In the genomic region with DNA sequence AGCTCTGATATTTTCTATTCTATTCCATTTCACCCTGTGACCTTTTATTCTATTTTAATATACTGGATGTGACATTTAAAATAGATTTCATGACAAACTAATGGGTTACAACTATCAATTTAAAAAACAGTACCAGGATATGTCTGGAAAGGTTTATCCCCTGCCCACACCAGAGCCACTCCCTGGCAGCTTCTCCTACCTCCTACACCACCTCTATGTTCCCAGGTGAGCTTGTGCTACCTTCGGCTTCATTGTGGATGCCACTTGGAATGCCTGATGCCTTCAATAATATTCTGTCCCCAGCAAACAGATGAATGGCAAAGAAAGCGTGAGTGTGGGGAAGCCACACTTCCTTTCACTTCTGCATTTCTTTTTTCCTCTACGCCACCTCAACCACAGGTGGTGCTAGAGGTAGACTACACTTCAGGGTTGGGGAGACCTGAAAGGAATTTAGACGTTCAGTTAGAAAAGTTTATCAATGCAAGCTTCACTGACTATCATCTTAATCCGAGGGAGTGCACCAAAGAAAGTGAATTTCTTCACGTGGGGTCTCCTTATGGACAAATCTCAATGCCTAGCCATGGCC, we compare ENCODE assay signal across 12 cellular contexts.
DNase-seq lines count a peak whose midpoint lies in the region; ATAC-seq, FAIRE-seq and TF ChIP-seq lines count a peak whose summit lies in the region.
"Had no signal": no experiment of that assay in that cellular context is flagged by ENCODE, and none has a peak within 500 bp of the region (broad histone marks: within the 10 kb centered on the region; RNA-seq: fewer than 3 reads in every experiment).

No MANE protein-coding gene starts in this region.

- H3K27me3 Mint-ChIP-seq in CD4-positive, alpha-beta memory T cell, result peaks cover 15 to 16% of the 10 kb centered on the region in 2 donors

- H3K79me2 ChIP-seq in HepG2 (ENCODE audit: insufficient read depth, low read length), result no peaks in the 10 kb centered on the region

- H3K9me3 Mint-ChIP-seq in CD4-positive, alpha-beta memory T cell, result no peaks in the 10 kb centered on the region

- no peak overlapping the region for H3K4me3 ChIP-seq in HepG2 (replicated peaks in 1 of 3; ENCODE audit: insufficient read depth in 1 of 3, low read depth in 2 of 3, low read length in 3 of 3)
- no peak overlapping the region for H3K4me3 ChIP-seq in CD4-positive, alpha-beta memory T cell (ENCODE audit: low read length in 2 of 2)
- H3K4me3 ChIP-seq: cardiac muscle cell had no signal

- no peak overlapping the region for H3K4me2 ChIP-seq in HepG2 (ENCODE audit: low read depth, low read length)

- no peak overlapping the region for H3K4me3 Mint-ChIP-seq in CD4-positive, alpha-beta memory T cell

- DNase-seq in GM10248 (ENCODE audit: extremely low spot score) (peak; percentile 58), GM19240 (ENCODE audit: insufficient read length, low spot score) (peak; percentile 36), HepG2 (ENCODE audit: low spot score) (no peak), NCI-H345 treated with DMSO at 0.1 percent for 48 hours (lab: John Stamatoyannopoulos, UW; ENCODE audit: unreplicated experiment) (no peak), globus pallidus (ENCODE audit: low spot score) (no peak)
- DNase-seq in CD4-positive, alpha-beta memory T cell, result no peak
- DNase-seq: Kasumi-1, mesenchymal stem cell had no signal

- TF ChIP-seq EP300 in HepG2 (IDR thresholded peaks at IDR 0.05; ENCODE audit: low read depth in 2 of 2, low read length in 2 of 2) (no peak), HepG2 (CRISPR knock-in tag; IDR thresholded peaks at IDR 0.05; ENCODE audit: borderline replicate concordance) (no peak)

- POLR2A ChIA-PET in GM10248 (lab: Yijun Ruan, JAX), result no interaction called here
- POLR2A ChIA-PET in HepG2 (lab: Yijun Ruan, JAX), result no interaction called here
- POLR2A ChIA-PET in CD4-positive, alpha-beta memory T cell (lab: Charles Lee; ENCODE audit: partially characterized antibody), result no interaction called here

- no peak for FAIRE-seq in HepG2 (lab: Jason Lieb, UNC)

- H3K9ac ChIP-seq in HepG2 (ENCODE audit: insufficient read depth, low read depth, low read length), result no peak overlapping the region

- no peaks in the 10 kb centered on the region for H3K36me3 Mint-ChIP-seq in CD4-positive, alpha-beta memory T cell

- CTCF ChIA-PET in GM10248 (lab: Yijun Ruan, JAX) (interaction anchor here (1.1 to 3.3 kb wide), 14 partner anchors 9 to 1011 kb away, joined by 3 to 28 read pairs (median 4); no protein-coding TSS in a partner anchor), HepG2 (lab: Yijun Ruan, JAX; ENCODE audit: low intra/inter-chr PET ratio, low total read pairs) (no interaction called here)
- CTCF ChIA-PET in CD4-positive, alpha-beta memory T cell (lab: Charles Lee; ENCODE audit: partially characterized antibody), result interaction anchor here (1.1 kb wide), 1 partner anchor 33 kb away, joined by 3 read pairs; no protein-coding TSS in a partner anchor

- TF ChIP-seq CTCF in GM10248 (IDR thresholded peaks at IDR 0.05; ENCODE audit: control extremely low read depth, extremely low read depth, low read depth, missing control alignments) (peak; percentile 31), HepG2 (CRISPR knock-in tag; IDR thresholded peaks at IDR 0.05) (no peak)

- BruUV-seq in HepG2 (replicated peaks; lab: Mats Ljungman, UMichigan), result no TSS peak

- TF ChIP-seq RAD21 in HepG2 (CRISPR knock-in tag; IDR thresholded peaks at IDR 0.05), result no peak

- intact Hi-C loops in HepG2 (cut with micrococcal nuclease; ENCODE audit: unreplicated experiment), result no loop called here
- intact Hi-C loops in CD4-positive, alpha-beta memory T cell (cut with micrococcal nuclease), result no loop called here

- no peak for TF ChIP-seq POLR2A in HepG2 (IDR thresholded peaks at IDR 0.05; ENCODE audit: insufficient read depth in 1 of 2, low read depth in 2 of 2, low read length in 2 of 2)

- no peaks in the 10 kb centered on the region for H3K4me1 ChIP-seq in HepG2 (ENCODE audit: insufficient read depth, low read length)
- no peaks in the 10 kb centered on the region for H3K4me1 ChIP-seq in CD4-positive, alpha-beta memory T cell (ENCODE audit: insufficient read depth, low read length)

- peaks cover 0 to 1% (median under 1%) of the 10 kb centered on the region in 4 donors for H3K4me1 Mint-ChIP-seq in CD4-positive, alpha-beta memory T cell

- no peaks in the 10 kb centered on the region for H3K27me3 ChIP-seq in HepG2 (ENCODE audit: control insufficient read depth in 1 of 2, insufficient read depth in 2 of 2, low read length in 2 of 2)
- no peaks in the 10 kb centered on the region for H3K27me3 ChIP-seq in CD4-positive, alpha-beta memory T cell (ENCODE audit: insufficient read depth, low read length)
- H3K27me3 ChIP-seq: cardiac muscle cell had no signal

- H3K36me3 ChIP-seq in HepG2 (replicated peaks in 1 of 2; ENCODE audit: control insufficient read depth in 1 of 2, insufficient read depth in 2 of 2, low read length in 2 of 2), result no peaks in the 10 kb centered on the region
- no peaks in the 10 kb centered on the region for H3K36me3 ChIP-seq in CD4-positive, alpha-beta memory T cell (ENCODE audit: insufficient read depth, low read length)
- H3K36me3 ChIP-seq: cardiac muscle cell had no signal

- ATAC-seq in HG02763 (IDR thresholded peaks at IDR 0.05; ENCODE audit: unreplicated experiment) (peak; percentile 100), HG03565 (IDR thresholded peaks at IDR 0.05; ENCODE audit: unreplicated experiment) (peak; percentile 100), HepG2 (no peak)
- ATAC-seq: sciatic nerve had no signal

- H3K27ac ChIP-seq in HepG2 (ENCODE audit: extremely low read length, insufficient read depth, low read length), result no peak overlapping the region
- H3K27ac ChIP-seq in CD4-positive, alpha-beta memory T cell (ENCODE audit: low read depth, low read length), result no peak overlapping the region
- H3K27ac ChIP-seq: cardiac muscle cell had no signal

- in situ Hi-C loops in HepG2 (cut with HindIII; ENCODE audit: extremely low pct_ligation_motif_present, low pct_unique_long_range_greater_than_20kb), result no loop called here

- no peaks in the 10 kb centered on the region for H4K20me1 ChIP-seq in HepG2 (ENCODE audit: insufficient read depth, low read length)

- no peak overlapping the region for H2AFZ ChIP-seq in HepG2 (ENCODE audit: low read length)

- WGBS in HepG2 (ENCODE audit: low lambda C conversion rate), result 16% methylated on average over 6 of the region's 6 CpGs

- no peak overlapping the region for H3K27ac Mint-ChIP-seq in CD4-positive, alpha-beta memory T cell

- H3K9me3 ChIP-seq in HepG2 (ENCODE audit: low read length), result no peaks in the 10 kb centered on the region
- H3K9me3 ChIP-seq in CD4-positive, alpha-beta memory T cell (ENCODE audit: control insufficient read depth in 1 of 2, low read length in 2 of 2), result no peaks in the 10 kb centered on the region

TF ChIP-seq in HepG2, 621 proteins besides CTCF, POLR2A, EP300 and RAD21:
- TF ChIP-seq IRX3 (CRISPR knock-in tag; IDR thresholded peaks at IDR 0.05; ENCODE audit: borderline replicate concordance, low read depth), result no peak
- no peak for TF ChIP-seq KLF12 (CRISPR knock-in tag; IDR thresholded peaks at IDR 0.05; ENCODE audit: borderline replicate concordance)
- TF ChIP-seq AKAP8 (CRISPR knock-in tag; IDR thresholded peaks at IDR 0.05), result no peak
- no peak for TF ChIP-seq JUND (CRISPR knock-in tag; IDR thresholded peaks at IDR 0.05)
- TF ChIP-seq ARNT2 (CRISPR knock-in tag; IDR thresholded peaks at IDR 0.05; ENCODE audit: low read depth), result no peak
- no peak for TF ChIP-seq SALL1 (CRISPR knock-in tag; IDR thresholded peaks at IDR 0.05)
- no peak for TF ChIP-seq DNMT3B (CRISPR knock-in tag; conservative IDR thresholded peaks at IDR 0.05)
- no peak for TF ChIP-seq ZNF879 (CRISPR knock-in tag; IDR thresholded peaks at IDR 0.05)
- TF ChIP-seq HNF4G (IDR thresholded peaks at IDR 0.05; ENCODE audit: borderline replicate concordance, low read depth, low read length), result no peak
- TF ChIP-seq HNF4G (CRISPR knock-in tag; IDR thresholded peaks at IDR 0.05; ENCODE audit: borderline replicate concordance, low read depth), result no peak
- TF ChIP-seq PHF5A (CRISPR knock-in tag; IDR thresholded peaks at IDR 0.05; ENCODE audit: low read depth, unreplicated experiment), result no peak
- TF ChIP-seq HNF1B (CRISPR knock-in tag; IDR thresholded peaks at IDR 0.05), result no peak
- TF ChIP-seq, protein P1, sequence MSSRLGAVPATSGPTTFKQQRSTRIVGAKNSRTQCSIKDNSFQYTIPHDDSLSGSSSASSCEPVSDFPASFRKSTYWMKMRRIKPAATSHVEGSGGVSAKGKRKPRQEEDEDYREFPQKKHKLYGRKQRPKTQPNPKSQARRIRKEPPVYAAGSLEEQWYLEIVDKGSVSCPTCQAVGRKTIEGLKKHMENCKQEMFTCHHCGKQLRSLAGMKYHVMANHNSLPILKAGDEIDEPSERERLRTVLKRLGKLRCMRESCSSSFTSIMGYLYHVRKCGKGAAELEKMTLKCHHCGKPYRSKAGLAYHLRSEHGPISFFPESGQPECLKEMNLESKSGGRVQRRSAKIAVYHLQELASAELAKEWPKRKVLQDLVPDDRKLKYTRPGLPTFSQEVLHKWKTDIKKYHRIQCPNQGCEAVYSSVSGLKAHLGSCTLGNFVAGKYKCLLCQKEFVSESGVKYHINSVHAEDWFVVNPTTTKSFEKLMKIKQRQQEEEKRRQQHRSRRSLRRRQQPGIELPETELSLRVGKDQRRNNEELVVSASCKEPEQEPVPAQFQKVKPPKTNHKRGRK (CRISPR knock-in tag; IDR thresholded peaks at IDR 0.05), result no peak
- no peak for TF ChIP-seq ZNF781 (CRISPR knock-in tag; IDR thresholded peaks at IDR 0.05; ENCODE audit: borderline replicate concordance, not compliant biosample characterization)
- TF ChIP-seq ZNF776 (CRISPR knock-in tag; IDR thresholded peaks at IDR 0.05), result no peak
- TF ChIP-seq EEA1 (CRISPR knock-in tag; IDR thresholded peaks at IDR 0.05; ENCODE audit: borderline replicate concordance), result no peak
- no peak for TF ChIP-seq NR2F2 (IDR thresholded peaks at IDR 0.05; ENCODE audit: borderline replicate concordance, low read depth)

Comparison
In these comparisons a context has a peak if more than half of its experiments do, and no peak if none do; other contexts are left out.
1. DNase-seq: peak in GM10248 (single experiment) and GM19240 (single experiment); none in HepG2 (single experiment), NCI-H345 treated with DMSO at 0.1 percent for 48 hours (single experiment), globus pallidus (single experiment) and CD4-positive, alpha-beta memory T cell (0 of 5).